ENCODE assay signal across 17 cellular contexts in genomic region chr3:40229411-40229810, GRCh38.
DNase-seq lines count a peak whose midpoint lies in the region; ATAC-seq and TF ChIP-seq lines count a peak whose summit lies in the region.
"Had no signal": no experiment of that assay in that cellular context is flagged by ENCODE, and none has a peak within 500 bp of the region (broad histone marks: within the 10 kb centered on the region; RNA-seq: fewer than 3 reads in every experiment).

No MANE protein-coding gene starts in this region.

- no peaks in the 10 kb centered on the region for H3K36me3 Mint-ChIP-seq in dendritic cell treated with granulocyte-macrophage colony-stimulating factor and Interleukin-4, amounts not matched to agents 40 ng/mL and 50 ng/mL, for 4 days (ENCODE audit: low read depth)

- no peak for TF ChIP-seq POLR2A in upper lobe of left lung (IDR thresholded peaks at IDR 0.05)

- peaks cover 22% of the 10 kb centered on the region for H3K4me1 Mint-ChIP-seq in dendritic cell treated with granulocyte-macrophage colony-stimulating factor and Interleukin-4, amounts not matched to agents 40 ng/mL and 50 ng/mL, for 4 days (ENCODE audit: low read depth)

- H3K4me3 ChIP-seq in upper lobe of left lung, result no peak overlapping the region
- H3K4me3 ChIP-seq: BLaER1, breast epithelium, dorsolateral prefrontal cortex, heart right ventricle, thoracic aorta had no signal

- no peak overlapping the region for H3K4me3 Mint-ChIP-seq in dendritic cell treated with granulocyte-macrophage colony-stimulating factor and Interleukin-4, amounts not matched to agents 40 ng/mL and 50 ng/mL, for 4 days
- H3K4me3 Mint-ChIP-seq: activated T-helper 1 cell treated with anti-CD3 and anti-CD28 coated beads, Interleukin-12 subunit alpha, Interleukin-12 subunit beta, Interleukin-2, Interleukin-4 antibody, amounts not matched to agents 30 ng/mL and 10 ng/mL and 1 ng/mL, durations not matched to agents 14 hours and 24 hours and 36 hours had no signal

- TF ChIP-seq EP300 in upper lobe of left lung (IDR thresholded peaks at IDR 0.05), result no peak

- no peaks in the 10 kb centered on the region for H3K9me3 ChIP-seq in upper lobe of left lung
- H3K9me3 ChIP-seq: BLaER1, breast epithelium, thoracic aorta had no signal

- no peak overlapping the region for H3K27ac ChIP-seq in upper lobe of left lung
- H3K27ac ChIP-seq: BLaER1, breast epithelium, dorsolateral prefrontal cortex, heart right ventricle, thoracic aorta had no signal

- WGBS in upper lobe of left lung, 2 donors, result 73 to 88% methylated on average over 4 of the region's 4 CpGs

- H3K27ac Mint-ChIP-seq in dendritic cell treated with granulocyte-macrophage colony-stimulating factor and Interleukin-4, amounts not matched to agents 40 ng/mL and 50 ng/mL, for 4 days, result peak overlapping the region; percentile 53
- H3K27ac Mint-ChIP-seq: activated T-helper 1 cell treated with anti-CD3 and anti-CD28 coated beads, Interleukin-12 subunit alpha, Interleukin-12 subunit beta, Interleukin-2, Interleukin-4 antibody, amounts not matched to agents 30 ng/mL and 10 ng/mL and 1 ng/mL, durations not matched to agents 14 hours and 24 hours and 36 hours had no signal

- H3K27me3 ChIP-seq in upper lobe of left lung, result no peaks in the 10 kb centered on the region
- H3K27me3 ChIP-seq: BLaER1, breast epithelium, dorsolateral prefrontal cortex, heart right ventricle had no signal

- TF ChIP-seq CTCF in upper lobe of left lung (IDR thresholded peaks at IDR 0.05), result no peak

- H3K36me3 ChIP-seq in upper lobe of left lung, result no peaks in the 10 kb centered on the region
- H3K36me3 ChIP-seq: BLaER1, breast epithelium, thoracic aorta had no signal

- intact Hi-C loops in dendritic cell treated with granulocyte-macrophage colony-stimulating factor and Interleukin-4, amounts not matched to agents 40 ng/mL and 50 ng/mL, for 4 days (cut with micrococcal nuclease), result loop anchor here (5.0 kb wide), 1 partner anchor 37 kb away; no protein-coding TSS in a partner anchor

- H3K27me3 Mint-ChIP-seq in dendritic cell treated with granulocyte-macrophage colony-stimulating factor and Interleukin-4, amounts not matched to agents 40 ng/mL and 50 ng/mL, for 4 days, result peaks cover 7% of the 10 kb centered on the region

- no peaks in the 10 kb centered on the region for H3K9me3 Mint-ChIP-seq in dendritic cell treated with granulocyte-macrophage colony-stimulating factor and Interleukin-4, amounts not matched to agents 40 ng/mL and 50 ng/mL, for 4 days
- H3K9me3 Mint-ChIP-seq: activated T-helper 1 cell treated with anti-CD3 and anti-CD28 coated beads, Interleukin-12 subunit alpha, Interleukin-12 subunit beta, Interleukin-2, Interleukin-4 antibody, amounts not matched to agents 30 ng/mL and 10 ng/mL and 1 ng/mL, durations not matched to agents 14 hours and 24 hours and 36 hours had no signal

- DNase-seq in upper lobe of left lung (peak in 1 of 2 donors; percentile 24), NCI-H510A (lab: John Stamatoyannopoulos, UW) (no peak)
- DNase-seq in activated CD4-positive, alpha-beta T cell treated with anti-CD3 and anti-CD28 coated beads for 48 hours, result no peak
- DNase-seq: DMS153, dorsolateral prefrontal cortex, heart right ventricle, islet precursor cell, NCI-H82 had no signal

- no peaks in the 10 kb centered on the region for H3K4me1 ChIP-seq in upper lobe of left lung
- H3K4me1 ChIP-seq: BLaER1, breast epithelium had no signal

- ATAC-seq in GM18867 (IDR thresholded peaks at IDR 0.05; ENCODE audit: unreplicated experiment), result peak; percentile 70
- peak; percentile 56 for ATAC-seq in HG02759 (IDR thresholded peaks at IDR 0.05; ENCODE audit: unreplicated experiment)
- ATAC-seq in upper lobe of left lung (ENCODE audit: low FRiP score in 2 of 2), result peak; percentile 54 to 65
- ATAC-seq in GM18861 (IDR thresholded peaks at IDR 0.05; ENCODE audit: unreplicated experiment), result no peak
- ATAC-seq: HCT116 had no signal
